ENCODE assay signal across 9 cellular contexts in genomic region chr6:371851-372250, GRCh38. TPM values are rescaled to one million over a fixed set of nuclear protein-coding genes. Genes with fewer than 3 reads are reported as not detected.
A peak's percentile ranks its signal among the peaks of the same experiment; 100 is the strongest.
DNase-seq lines count a peak whose midpoint lies in the region; ATAC-seq, FAIRE-seq and TF ChIP-seq lines count a peak whose summit lies in the region.
"Not testable (repeated sequence)": the region's sequence is repeated elsewhere in the genome, so short reads cannot be mapped to it uniquely, and the experiment has no call there.
"Had no signal": no experiment of that assay in that cellular context is flagged by ENCODE, and none has a peak within 500 bp of the region (broad histone marks: within the 10 kb centered on the region; RNA-seq: fewer than 3 reads in every experiment).

No MANE protein-coding gene starts in this region.

- H4K20me1 ChIP-seq in OCI-LY7 (ENCODE audit: insufficient read depth, low read length) = not testable (repeated sequence)

- H3K4me1 ChIP-seq in OCI-LY7 (ENCODE audit: insufficient read depth, low read length, poor library complexity, severe bottlenecking) (peaks cover 42% of the 10 kb centered on the region), spleen (peaks cover 0 to 14% (median 8%) of the 10 kb centered on the region in 6 donors)

- H3K27me3 ChIP-seq in bronchial epithelial cell (ENCODE audit: control insufficient read depth, insufficient read depth, low read length) = not testable (repeated sequence)
- H3K27me3 ChIP-seq in spleen (replicated peaks in 1 of 7) = peaks cover 0 to 43% (median 14%) of the 10 kb centered on the region in 7 donors

- WGBS in spleen, 5 donors = 79 to 95% (median 87%) methylated on average over 2 of the region's 2 CpGs

- not testable (repeated sequence) for H3K36me3 Mint-ChIP-seq in osteocyte (ENCODE audit: unreplicated experiment)

- not testable (repeated sequence) for H3K27ac Mint-ChIP-seq in osteocyte (ENCODE audit: unreplicated experiment)

- not testable (repeated sequence) for BruUV-seq in OCI-LY7 (replicated peaks; lab: Mats Ljungman, UMichigan)

- TF ChIP-seq POLR2A in GM12891 (IDR thresholded peaks at IDR 0.05; ENCODE audit: low read depth, low read length); spleen (IDR thresholded peaks at IDR 0.05): not testable (repeated sequence)

- not testable (repeated sequence) for H3K4me1 Mint-ChIP-seq in osteocyte (ENCODE audit: unreplicated experiment)

- not testable (repeated sequence) for H3K27me3 Mint-ChIP-seq in osteocyte (ENCODE audit: unreplicated experiment)

- not testable (repeated sequence) for ATAC-seq in sciatic nerve

- not testable (repeated sequence) for H3K9me3 ChIP-seq in OCI-LY7 (ENCODE audit: low read length); spleen

- H2AFZ ChIP-seq in OCI-LY7 (ENCODE audit: low read length) = not testable (repeated sequence)

- CTCF ChIA-PET in OCI-LY7 (lab: Charles Lee; ENCODE audit: unreplicated experiment) = not testable (repeated sequence)

- not testable (repeated sequence) for H3K36me3 ChIP-seq in OCI-LY7 (ENCODE audit: insufficient read depth, low read length); bronchial epithelial cell (ENCODE audit: control insufficient read depth, insufficient read depth, low read length); spleen

- H3K4me3 Mint-ChIP-seq in osteocyte (ENCODE audit: unreplicated experiment) = not testable (repeated sequence)

- not testable (repeated sequence) for H3K9me3 Mint-ChIP-seq in osteocyte (ENCODE audit: unreplicated experiment)

- TF ChIP-seq CTCF in OCI-LY7 (conservative IDR thresholded peaks at IDR 0.05; ENCODE audit: low read length); bronchial epithelial cell (IDR thresholded peaks at IDR 0.05; ENCODE audit: insufficient read depth, low read length, severe bottlenecking); osteocyte (IDR thresholded peaks at IDR 0.05); spleen (IDR thresholded peaks at IDR 0.05 in 8 of 11, conservative IDR thresholded peaks at IDR 0.05 in 3 of 11): not testable (repeated sequence)

- H3K9me2 ChIP-seq in OCI-LY7 (ENCODE audit: insufficient read depth, low read length) = not testable (repeated sequence)

- intact Hi-C loops in OCI-LY7 (cut with micrococcal nuclease; ENCODE audit: unreplicated experiment); sciatic nerve (cut with DNase I); spleen (cut with DNase I; ENCODE audit: low total_unique reads): not testable (repeated sequence)

- H3K4me3 ChIP-seq in OCI-LY7 (ENCODE audit: low read depth, low read length, poor library complexity, severe bottlenecking); bronchial epithelial cell (ENCODE audit: low read depth, low read length); spleen: not testable (repeated sequence)

- H3K79me2 ChIP-seq in OCI-LY7 (ENCODE audit: insufficient read depth, low read depth, low read length) = not testable (repeated sequence)

- FAIRE-seq in GM12891 (lab: Jason Lieb, UNC) (peak; percentile 68), bronchial epithelial cell (lab: Jason Lieb, UNC) (peak; percentile 95)

- not testable (repeated sequence) for DNase-seq in GM12891 (ENCODE audit: insufficient read length, low spot score); OCI-LY7 (ENCODE audit: low spot score); bronchial epithelial cell (ENCODE audit: low read depth)
- peak; percentile 88 for DNase-seq in osteocyte (ENCODE audit: extremely low spot score, unreplicated experiment)
- peak; percentile 45 for DNase-seq in sciatic nerve (ENCODE audit: low spot score)
- DNase-seq in spleen = peak; percentile 79

- not testable (repeated sequence) for H3K27ac ChIP-seq in OCI-LY7 (ENCODE audit: low read depth, low read length, poor library complexity, severe bottlenecking); spleen

- POLR2A ChIA-PET in OCI-LY7 (lab: Charles Lee) = interaction anchor here (0.7 to 5.7 kb wide), 7 partner anchors 8 to 26 kb away, joined by 3 to 26 read pairs (median 9); partner anchors contain the start of gene IRF4

- H3K4me2 ChIP-seq in OCI-LY7 (ENCODE audit: low read length) = 0 out of 2 replicates have a peak overlapping the region, but pooled peaks have one; percentile 42

RNA-seq across cellular contexts. Expression of gene IRF4, which starts 19.7 kb away (rescaled TPM):
- 240 TPM for polyA plus RNA-seq in GM12891 (2012; ENCODE audit: low read depth, missing spikeins)
- total RNA-seq in OCI-LY7 (2014; rRNA removed; shearing (Covaris generic)) = 143 and 189 TPM in 2 replicates
- 281 and 291 TPM in 2 replicates for total RNA-seq in OCI-LY7 (2022)
- total RNA-seq in bronchial epithelial cell = not detected in 2 replicates
- not detected in 2 replicates for total RNA-seq in osteocyte
- total RNA-seq in sciatic nerve = 4.7 TPM
- 10 to 100 TPM; 39.2 to 91.3 (median 52.0) TPM for total RNA-seq in spleen
- 10 to 100 TPM in 2 of 3 donors, 1 to 10 TPM in 1; 8.7 to 11.9 (median 11.2) TPM for polyA plus RNA-seq in spleen
- total RNA-seq: Caco-2, Calu3 had no signal
- polyA plus RNA-seq: AG04450 had no signal
